ENCODE assay signal across 22 cellular contexts in the genomic region with DNA sequence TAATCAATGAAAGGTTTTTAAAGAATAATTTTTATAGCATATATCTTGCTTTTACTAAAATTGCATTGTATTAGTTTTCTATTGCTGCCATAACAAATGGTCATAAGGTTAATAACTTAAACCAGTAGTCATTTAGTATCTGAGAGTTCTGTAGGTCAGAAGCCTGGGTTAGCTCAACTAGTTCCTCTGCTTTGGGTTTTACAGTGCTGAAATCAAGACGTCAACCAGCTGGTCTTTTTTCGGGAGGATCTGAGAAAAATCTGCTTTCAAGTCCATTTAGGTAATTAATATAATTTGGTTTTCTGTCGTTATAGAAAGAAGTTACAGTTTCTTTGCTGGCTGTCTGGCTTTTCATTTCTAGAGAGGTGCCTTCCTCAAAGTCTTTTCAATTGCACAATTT.
DNase-seq lines count a peak whose midpoint lies in the region; ATAC-seq and TF ChIP-seq lines count a peak whose summit lies in the region.
"Had no signal": no experiment of that assay in that cellular context is flagged by ENCODE, and none has a peak within 500 bp of the region (broad histone marks: within the 10 kb centered on the region; RNA-seq: fewer than 3 reads in every experiment).

No MANE protein-coding gene starts in this region.

- no peak overlapping the region for H3K4me3 Mint-ChIP-seq in memory B cell
- H3K4me3 Mint-ChIP-seq: T-helper 17 cell had no signal

- no peaks in the 10 kb centered on the region for H3K36me3 Mint-ChIP-seq in memory B cell

- H3K9me3 ChIP-seq in sigmoid colon (no peaks in the 10 kb centered on the region), left ventricle myocardium inferior (replicated peaks) (no peaks in the 10 kb centered on the region)
- H3K9me3 ChIP-seq: BE2C, SJSA1 had no signal

- no peaks in the 10 kb centered on the region for H3K27me3 Mint-ChIP-seq in memory B cell
- H3K27me3 Mint-ChIP-seq: T-helper 17 cell had no signal

- no peaks in the 10 kb centered on the region for H3K4me1 Mint-ChIP-seq in memory B cell
- H3K4me1 Mint-ChIP-seq: T-helper 17 cell had no signal

- TF ChIP-seq EP300 in sigmoid colon (IDR thresholded peaks at IDR 0.05): no peak

- H3K36me3 ChIP-seq in sigmoid colon: no peaks in the 10 kb centered on the region
- H3K36me3 ChIP-seq in left ventricle myocardium inferior: no peaks in the 10 kb centered on the region
- H3K36me3 ChIP-seq: BE2C, SJSA1 had no signal

- no peaks in the 10 kb centered on the region for H3K9me3 Mint-ChIP-seq in memory B cell

- H3K4me3 ChIP-seq in sigmoid colon (no peak overlapping the region), left ventricle myocardium inferior (no peak overlapping the region)
- H3K4me3 ChIP-seq: SJSA1 had no signal

- H3K27ac Mint-ChIP-seq in memory B cell: peak overlapping the region; percentile 16
- H3K27ac Mint-ChIP-seq: T-helper 17 cell had no signal

- DNase-seq in memory B cell (ENCODE audit: low spot score in 2 of 2) (no peak), sigmoid colon (no peak), left ventricle myocardium inferior (no peak)
- no peak for DNase-seq in stimulated activated CD4-positive, alpha-beta T cell treated with anti-CD3 and anti-CD28 coated beads, Interleukin-1b, Interleukin-23, amount 100 ng/mL, for 48 hours
- DNase-seq: BE2C, EL, GF-D8, KG1, NCI-H1105, NCI-H1694, NCI-H2081, NCI-H2171, NCI-H345, NCI-H524, NCI-H774, OCI-M1, SW 1271, T-helper 17 cell had no signal

- TF ChIP-seq CTCF in sigmoid colon (IDR thresholded peaks at IDR 0.05) (no peak), left ventricle myocardium inferior (IDR thresholded peaks at IDR 0.05; ENCODE audit: borderline replicate concordance) (no peak)

- H3K27ac ChIP-seq in sigmoid colon (no peak overlapping the region), left ventricle myocardium inferior (replicated peaks) (no peak overlapping the region)
- H3K27ac ChIP-seq: SJSA1 had no signal

- ATAC-seq in GM18519 (IDR thresholded peaks at IDR 0.05; ENCODE audit: low FRiP score, unreplicated experiment) (peak; percentile 75), GM19463 (IDR thresholded peaks at IDR 0.05; ENCODE audit: unreplicated experiment) (peak; percentile 56), HG03139 (IDR thresholded peaks at IDR 0.05; ENCODE audit: unreplicated experiment) (peak; percentile 56), memory B cell (ENCODE audit: low read depth) (no peak)
- ATAC-seq: T-helper 17 cell had no signal

- WGBS in sigmoid colon, 2 donors: 47 to 48% methylated on average over 3 of the region's 3 CpGs

- TF ChIP-seq POLR2A in sigmoid colon (IDR thresholded peaks at IDR 0.05): no peak

- H3K4me1 ChIP-seq in sigmoid colon (no peaks in the 10 kb centered on the region), left ventricle myocardium inferior (no peaks in the 10 kb centered on the region)
- H3K4me1 ChIP-seq: SJSA1 had no signal

- no peaks in the 10 kb centered on the region for H3K27me3 ChIP-seq in sigmoid colon
- no peaks in the 10 kb centered on the region for H3K27me3 ChIP-seq in left ventricle myocardium inferior (ENCODE audit: low read depth)
- H3K27me3 ChIP-seq: BE2C, SJSA1 had no signal

- intact Hi-C loops in sigmoid colon (cut with DNase I) (no loop called here), left ventricle myocardium inferior (cut with micrococcal nuclease) (no loop called here)
